Comparison of ENCODE assay signal across 1 cellular context in the genomic region with DNA sequence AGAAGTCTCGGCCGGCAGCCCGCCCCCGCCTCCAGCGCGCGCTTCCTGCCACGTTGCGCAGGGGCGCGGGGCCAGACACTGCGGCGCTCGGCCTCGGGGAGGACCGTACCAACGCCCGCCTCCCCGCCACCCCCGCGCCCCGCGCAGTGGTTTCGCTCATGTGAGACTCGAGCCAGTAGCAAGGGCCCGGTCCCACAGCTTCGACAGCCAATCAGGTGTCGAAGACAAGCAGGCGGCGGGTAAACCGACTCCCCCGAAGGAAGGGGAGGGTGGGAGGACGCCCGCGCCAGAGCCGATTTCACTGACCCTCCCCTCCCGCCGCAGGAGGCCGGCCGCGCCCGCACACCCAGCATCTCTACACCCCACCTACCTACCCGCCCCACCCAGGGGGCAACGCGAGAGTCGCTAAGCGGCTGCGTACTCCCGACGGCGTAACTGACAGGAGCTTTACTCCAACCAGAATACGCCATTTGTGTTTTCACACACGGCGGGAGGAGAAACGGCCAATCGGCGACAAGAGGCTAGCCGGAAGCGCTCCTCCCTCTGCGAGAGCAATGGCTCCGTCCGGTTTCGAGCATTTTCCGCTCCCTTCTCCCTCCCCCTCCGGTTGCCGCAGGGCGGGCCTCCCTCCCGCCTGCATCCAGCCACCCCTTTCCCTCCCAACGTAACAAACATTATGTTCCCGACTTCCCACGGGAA.
TF ChIP-seq lines count a peak whose summit lies in the region.

No MANE protein-coding gene starts in this region.

TF ChIP-seq in HEK293, 187 proteins besides CTCF, POLR2A, EP300 and RAD21 (continued from another document and continues in another):
- TF ChIP-seq GLI4 (tag by site-specific recombination; IDR thresholded peaks at IDR 0.05): no peak
- TF ChIP-seq ZNF549 (tag by site-specific recombination; IDR thresholded peaks at IDR 0.05): no peak
- no peak; the same call in 1 of the 2 replicates for TF ChIP-seq ZNF324 (tag by site-specific recombination; IDR thresholded peaks at IDR 0.05)
- peak; percentile 77 for TF ChIP-seq ZBTB8A (tag by site-specific recombination; IDR thresholded peaks at IDR 0.05)
- no peak for TF ChIP-seq ZNF768 (tag by site-specific recombination; IDR thresholded peaks at IDR 0.05)
- TF ChIP-seq, protein P1, sequence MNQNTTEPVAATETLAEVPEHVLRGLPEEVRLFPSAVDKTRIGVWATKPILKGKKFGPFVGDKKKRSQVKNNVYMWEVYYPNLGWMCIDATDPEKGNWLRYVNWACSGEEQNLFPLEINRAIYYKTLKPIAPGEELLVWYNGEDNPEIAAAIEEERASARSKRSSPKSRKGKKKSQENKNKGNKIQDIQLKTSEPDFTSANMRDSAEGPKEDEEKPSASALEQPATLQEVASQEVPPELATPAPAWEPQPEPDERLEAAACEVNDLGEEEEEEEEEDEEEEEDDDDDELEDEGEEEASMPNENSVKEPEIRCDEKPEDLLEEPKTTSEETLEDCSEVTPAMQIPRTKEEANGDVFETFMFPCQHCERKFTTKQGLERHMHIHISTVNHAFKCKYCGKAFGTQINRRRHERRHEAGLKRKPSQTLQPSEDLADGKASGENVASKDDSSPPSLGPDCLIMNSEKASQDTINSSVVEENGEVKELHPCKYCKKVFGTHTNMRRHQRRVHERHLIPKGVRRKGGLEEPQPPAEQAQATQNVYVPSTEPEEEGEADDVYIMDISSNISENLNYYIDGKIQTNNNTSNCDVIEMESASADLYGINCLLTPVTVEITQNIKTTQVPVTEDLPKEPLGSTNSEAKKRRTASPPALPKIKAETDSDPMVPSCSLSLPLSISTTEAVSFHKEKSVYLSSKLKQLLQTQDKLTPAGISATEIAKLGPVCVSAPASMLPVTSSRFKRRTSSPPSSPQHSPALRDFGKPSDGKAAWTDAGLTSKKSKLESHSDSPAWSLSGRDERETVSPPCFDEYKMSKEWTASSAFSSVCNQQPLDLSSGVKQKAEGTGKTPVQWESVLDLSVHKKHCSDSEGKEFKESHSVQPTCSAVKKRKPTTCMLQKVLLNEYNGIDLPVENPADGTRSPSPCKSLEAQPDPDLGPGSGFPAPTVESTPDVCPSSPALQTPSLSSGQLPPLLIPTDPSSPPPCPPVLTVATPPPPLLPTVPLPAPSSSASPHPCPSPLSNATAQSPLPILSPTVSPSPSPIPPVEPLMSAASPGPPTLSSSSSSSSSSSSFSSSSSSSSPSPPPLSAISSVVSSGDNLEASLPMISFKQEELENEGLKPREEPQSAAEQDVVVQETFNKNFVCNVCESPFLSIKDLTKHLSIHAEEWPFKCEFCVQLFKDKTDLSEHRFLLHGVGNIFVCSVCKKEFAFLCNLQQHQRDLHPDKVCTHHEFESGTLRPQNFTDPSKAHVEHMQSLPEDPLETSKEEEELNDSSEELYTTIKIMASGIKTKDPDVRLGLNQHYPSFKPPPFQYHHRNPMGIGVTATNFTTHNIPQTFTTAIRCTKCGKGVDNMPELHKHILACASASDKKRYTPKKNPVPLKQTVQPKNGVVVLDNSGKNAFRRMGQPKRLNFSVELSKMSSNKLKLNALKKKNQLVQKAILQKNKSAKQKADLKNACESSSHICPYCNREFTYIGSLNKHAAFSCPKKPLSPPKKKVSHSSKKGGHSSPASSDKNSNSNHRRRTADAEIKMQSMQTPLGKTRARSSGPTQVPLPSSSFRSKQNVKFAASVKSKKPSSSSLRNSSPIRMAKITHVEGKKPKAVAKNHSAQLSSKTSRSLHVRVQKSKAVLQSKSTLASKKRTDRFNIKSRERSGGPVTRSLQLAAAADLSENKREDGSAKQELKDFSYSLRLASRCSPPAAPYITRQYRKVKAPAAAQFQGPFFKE (tag by site-specific recombination; IDR thresholded peaks at IDR 0.05; ENCODE audit: borderline replicate concordance): no peak
- peak; percentile 34 for TF ChIP-seq ZBTB20 (tag by site-specific recombination; IDR thresholded peaks at IDR 0.05)
- TF ChIP-seq, protein P2, sequence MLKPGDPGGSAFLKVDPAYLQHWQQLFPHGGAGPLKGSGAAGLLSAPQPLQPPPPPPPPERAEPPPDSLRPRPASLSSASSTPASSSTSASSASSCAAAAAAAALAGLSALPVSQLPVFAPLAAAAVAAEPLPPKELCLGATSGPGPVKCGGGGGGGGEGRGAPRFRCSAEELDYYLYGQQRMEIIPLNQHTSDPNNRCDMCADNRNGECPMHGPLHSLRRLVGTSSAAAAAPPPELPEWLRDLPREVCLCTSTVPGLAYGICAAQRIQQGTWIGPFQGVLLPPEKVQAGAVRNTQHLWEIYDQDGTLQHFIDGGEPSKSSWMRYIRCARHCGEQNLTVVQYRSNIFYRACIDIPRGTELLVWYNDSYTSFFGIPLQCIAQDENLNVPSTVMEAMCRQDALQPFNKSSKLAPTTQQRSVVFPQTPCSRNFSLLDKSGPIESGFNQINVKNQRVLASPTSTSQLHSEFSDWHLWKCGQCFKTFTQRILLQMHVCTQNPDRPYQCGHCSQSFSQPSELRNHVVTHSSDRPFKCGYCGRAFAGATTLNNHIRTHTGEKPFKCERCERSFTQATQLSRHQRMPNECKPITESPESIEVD (tag by site-specific recombination; IDR thresholded peaks at IDR 0.05): no peak
- peak; percentile 95 for TF ChIP-seq KLF7 (tag by site-specific recombination; IDR thresholded peaks at IDR 0.05; ENCODE audit: borderline replicate concordance)
- TF ChIP-seq, protein P3, sequence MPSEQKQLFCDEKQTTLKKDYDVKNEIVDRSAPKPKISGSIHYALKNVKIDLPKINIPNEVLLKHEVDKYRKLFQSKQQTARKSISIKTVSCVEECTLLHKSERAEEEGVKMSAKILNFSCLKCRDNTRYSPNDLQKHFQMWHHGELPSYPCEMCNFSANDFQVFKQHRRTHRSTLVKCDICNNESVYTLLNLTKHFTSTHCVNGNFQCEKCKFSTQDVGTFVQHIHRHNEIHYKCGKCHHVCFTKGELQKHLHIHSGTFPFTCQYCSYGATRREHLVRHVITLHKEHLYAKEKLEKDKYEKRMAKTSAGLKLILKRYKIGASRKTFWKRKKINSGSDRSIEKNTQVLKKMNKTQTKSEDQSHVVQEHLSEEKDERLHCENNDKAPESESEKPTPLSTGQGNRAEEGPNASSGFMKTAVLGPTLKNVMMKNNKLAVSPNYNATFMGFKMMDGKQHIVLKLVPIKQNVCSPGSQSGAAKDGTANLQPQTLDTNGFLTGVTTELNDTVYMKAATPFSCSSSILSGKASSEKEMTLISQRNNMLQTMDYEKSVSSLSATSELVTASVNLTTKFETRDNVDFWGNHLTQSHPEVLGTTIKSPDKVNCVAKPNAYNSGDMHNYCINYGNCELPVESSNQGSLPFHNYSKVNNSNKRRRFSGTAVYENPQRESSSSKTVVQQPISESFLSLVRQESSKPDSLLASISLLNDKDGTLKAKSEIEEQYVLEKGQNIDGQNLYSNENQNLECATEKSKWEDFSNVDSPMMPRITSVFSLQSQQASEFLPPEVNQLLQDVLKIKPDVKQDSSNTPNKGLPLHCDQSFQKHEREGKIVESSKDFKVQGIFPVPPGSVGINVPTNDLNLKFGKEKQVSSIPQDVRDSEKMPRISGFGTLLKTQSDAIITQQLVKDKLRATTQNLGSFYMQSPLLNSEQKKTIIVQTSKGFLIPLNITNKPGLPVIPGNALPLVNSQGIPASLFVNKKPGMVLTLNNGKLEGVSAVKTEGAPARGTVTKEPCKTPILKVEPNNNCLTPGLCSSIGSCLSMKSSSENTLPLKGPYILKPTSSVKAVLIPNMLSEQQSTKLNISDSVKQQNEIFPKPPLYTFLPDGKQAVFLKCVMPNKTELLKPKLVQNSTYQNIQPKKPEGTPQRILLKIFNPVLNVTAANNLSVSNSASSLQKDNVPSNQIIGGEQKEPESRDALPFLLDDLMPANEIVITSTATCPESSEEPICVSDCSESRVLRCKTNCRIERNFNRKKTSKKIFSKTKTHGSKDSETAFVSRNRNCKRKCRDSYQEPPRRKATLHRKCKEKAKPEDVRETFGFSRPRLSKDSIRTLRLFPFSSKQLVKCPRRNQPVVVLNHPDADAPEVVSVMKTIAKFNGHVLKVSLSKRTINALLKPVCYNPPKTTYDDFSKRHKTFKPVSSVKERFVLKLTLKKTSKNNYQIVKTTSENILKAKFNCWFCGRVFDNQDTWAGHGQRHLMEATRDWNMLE (tag by site-specific recombination; conservative IDR thresholded peaks at IDR 0.05; ENCODE audit: low read depth): peak; percentile 59
- TF ChIP-seq, protein P4, sequence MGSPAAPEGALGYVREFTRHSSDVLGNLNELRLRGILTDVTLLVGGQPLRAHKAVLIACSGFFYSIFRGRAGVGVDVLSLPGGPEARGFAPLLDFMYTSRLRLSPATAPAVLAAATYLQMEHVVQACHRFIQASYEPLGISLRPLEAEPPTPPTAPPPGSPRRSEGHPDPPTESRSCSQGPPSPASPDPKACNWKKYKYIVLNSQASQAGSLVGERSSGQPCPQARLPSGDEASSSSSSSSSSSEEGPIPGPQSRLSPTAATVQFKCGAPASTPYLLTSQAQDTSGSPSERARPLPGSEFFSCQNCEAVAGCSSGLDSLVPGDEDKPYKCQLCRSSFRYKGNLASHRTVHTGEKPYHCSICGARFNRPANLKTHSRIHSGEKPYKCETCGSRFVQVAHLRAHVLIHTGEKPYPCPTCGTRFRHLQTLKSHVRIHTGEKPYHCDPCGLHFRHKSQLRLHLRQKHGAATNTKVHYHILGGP (tag by site-specific recombination; IDR thresholded peaks at IDR 0.05): peak; percentile 54; the same call in 1 of the 2 replicates
- no peak for TF ChIP-seq ZNF791 (tag by site-specific recombination; IDR thresholded peaks at IDR 0.05)
- TF ChIP-seq ZNF626 (tag by site-specific recombination; IDR thresholded peaks at IDR 0.05): no peak
- TF ChIP-seq ZNF184 (tag by site-specific recombination; IDR thresholded peaks at IDR 0.05): 0 out of 2 replicates have a peak, but pooled peaks have one; percentile 73
- no peak for TF ChIP-seq ZNF19 (tag by site-specific recombination; IDR thresholded peaks at IDR 0.05; ENCODE audit: low read depth)
- no peak for TF ChIP-seq ZNF654 (tag by site-specific recombination; IDR thresholded peaks at IDR 0.05; ENCODE audit: low read depth)
- TF ChIP-seq, protein P5, sequence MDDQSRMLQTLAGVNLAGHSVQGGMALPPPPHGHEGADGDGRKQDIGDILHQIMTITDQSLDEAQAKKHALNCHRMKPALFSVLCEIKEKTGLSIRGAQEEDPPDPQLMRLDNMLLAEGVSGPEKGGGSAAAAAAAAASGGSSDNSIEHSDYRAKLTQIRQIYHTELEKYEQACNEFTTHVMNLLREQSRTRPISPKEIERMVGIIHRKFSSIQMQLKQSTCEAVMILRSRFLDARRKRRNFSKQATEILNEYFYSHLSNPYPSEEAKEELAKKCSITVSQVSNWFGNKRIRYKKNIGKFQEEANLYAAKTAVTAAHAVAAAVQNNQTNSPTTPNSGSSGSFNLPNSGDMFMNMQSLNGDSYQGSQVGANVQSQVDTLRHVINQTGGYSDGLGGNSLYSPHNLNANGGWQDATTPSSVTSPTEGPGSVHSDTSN (CRISPR knock-in tag; IDR thresholded peaks at IDR 0.05): no peak; the same call in 1 of the 2 replicates
- no peak for TF ChIP-seq ZNF214 (tag by site-specific recombination; IDR thresholded peaks at IDR 0.05; ENCODE audit: borderline replicate concordance)
- TF ChIP-seq SETDB1 (IDR thresholded peaks at IDR 0.05; ENCODE audit: insufficient read length, low read length): no peak
- TF ChIP-seq SALL2 (tag by site-specific recombination; IDR thresholded peaks at IDR 0.05; ENCODE audit: borderline replicate concordance): no peak
- TF ChIP-seq ZNF600 (tag by site-specific recombination; IDR thresholded peaks at IDR 0.05): 0 out of 2 replicates have a peak, but pooled peaks have one; percentile 45
- TF ChIP-seq ZFHX2 (tag by site-specific recombination; conservative IDR thresholded peaks at IDR 0.05): peak; percentile 90
- TF ChIP-seq ZNF174 (tag by site-specific recombination; IDR thresholded peaks at IDR 0.05): no peak
- TF ChIP-seq ZNF114 (tag by site-specific recombination; IDR thresholded peaks at IDR 0.05): no peak
- TF ChIP-seq ZNF660 (tag by site-specific recombination; IDR thresholded peaks at IDR 0.05): peak; percentile 78; the same call in 1 of the 2 replicates
- TF ChIP-seq, protein P6, sequence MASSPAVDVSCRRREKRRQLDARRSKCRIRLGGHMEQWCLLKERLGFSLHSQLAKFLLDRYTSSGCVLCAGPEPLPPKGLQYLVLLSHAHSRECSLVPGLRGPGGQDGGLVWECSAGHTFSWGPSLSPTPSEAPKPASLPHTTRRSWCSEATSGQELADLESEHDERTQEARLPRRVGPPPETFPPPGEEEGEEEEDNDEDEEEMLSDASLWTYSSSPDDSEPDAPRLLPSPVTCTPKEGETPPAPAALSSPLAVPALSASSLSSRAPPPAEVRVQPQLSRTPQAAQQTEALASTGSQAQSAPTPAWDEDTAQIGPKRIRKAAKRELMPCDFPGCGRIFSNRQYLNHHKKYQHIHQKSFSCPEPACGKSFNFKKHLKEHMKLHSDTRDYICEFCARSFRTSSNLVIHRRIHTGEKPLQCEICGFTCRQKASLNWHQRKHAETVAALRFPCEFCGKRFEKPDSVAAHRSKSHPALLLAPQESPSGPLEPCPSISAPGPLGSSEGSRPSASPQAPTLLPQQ (tag by site-specific recombination; IDR thresholded peaks at IDR 0.05): peak; percentile 96
- TF ChIP-seq ZBTB21 (tag by site-specific recombination; IDR thresholded peaks at IDR 0.05): peak; percentile 46; the same call in 1 of the 2 replicates
- no peak for TF ChIP-seq RBAK (tag by site-specific recombination; IDR thresholded peaks at IDR 0.05)
- no peak for TF ChIP-seq ZNF670 (tag by site-specific recombination; IDR thresholded peaks at IDR 0.05; ENCODE audit: low read depth)
- no peak; the same call in 1 of the 2 replicates for TF ChIP-seq ZNF610 (tag by site-specific recombination; IDR thresholded peaks at IDR 0.05; ENCODE audit: borderline replicate concordance)
- TF ChIP-seq ZFP3 (tag by site-specific recombination; IDR thresholded peaks at IDR 0.05; ENCODE audit: low read depth): no peak
- no peak for TF ChIP-seq ZNF530 (tag by site-specific recombination; IDR thresholded peaks at IDR 0.05; ENCODE audit: low read depth)
- TF ChIP-seq, protein P7, sequence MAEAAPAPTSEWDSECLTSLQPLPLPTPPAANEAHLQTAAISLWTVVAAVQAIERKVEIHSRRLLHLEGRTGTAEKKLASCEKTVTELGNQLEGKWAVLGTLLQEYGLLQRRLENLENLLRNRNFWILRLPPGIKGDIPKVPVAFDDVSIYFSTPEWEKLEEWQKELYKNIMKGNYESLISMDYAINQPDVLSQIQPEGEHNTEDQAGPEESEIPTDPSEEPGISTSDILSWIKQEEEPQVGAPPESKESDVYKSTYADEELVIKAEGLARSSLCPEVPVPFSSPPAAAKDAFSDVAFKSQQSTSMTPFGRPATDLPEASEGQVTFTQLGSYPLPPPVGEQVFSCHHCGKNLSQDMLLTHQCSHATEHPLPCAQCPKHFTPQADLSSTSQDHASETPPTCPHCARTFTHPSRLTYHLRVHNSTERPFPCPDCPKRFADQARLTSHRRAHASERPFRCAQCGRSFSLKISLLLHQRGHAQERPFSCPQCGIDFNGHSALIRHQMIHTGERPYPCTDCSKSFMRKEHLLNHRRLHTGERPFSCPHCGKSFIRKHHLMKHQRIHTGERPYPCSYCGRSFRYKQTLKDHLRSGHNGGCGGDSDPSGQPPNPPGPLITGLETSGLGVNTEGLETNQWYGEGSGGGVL (tag by site-specific recombination; IDR thresholded peaks at IDR 0.05): peak; percentile 95
- no peak for TF ChIP-seq ZNF677 (tag by site-specific recombination; IDR thresholded peaks at IDR 0.05)
- no peak for TF ChIP-seq HOXD13 (CRISPR knock-in tag; IDR thresholded peaks at IDR 0.05; ENCODE audit: borderline replicate concordance)
- TF ChIP-seq ZSCAN23 (tag by site-specific recombination; IDR thresholded peaks at IDR 0.05): peak; percentile 41; the same call in 1 of the 2 replicates
- no peak for TF ChIP-seq ZNF274 (IDR thresholded peaks at IDR 0.05; ENCODE audit: low read length)
- TF ChIP-seq ZNF274 (tag by site-specific recombination; IDR thresholded peaks at IDR 0.05; ENCODE audit: borderline replicate concordance): no peak
- TF ChIP-seq ZNF133 (tag by site-specific recombination; IDR thresholded peaks at IDR 0.05): no peak
- peak; percentile 98 for TF ChIP-seq KLF8 (tag by site-specific recombination; IDR thresholded peaks at IDR 0.05)
- peak; percentile 65 for TF ChIP-seq EGR2 (tag by site-specific recombination; IDR thresholded peaks at IDR 0.05; ENCODE audit: low read depth)
